8 cellular contexts compared by ENCODE assay signal in the genomic region with DNA sequence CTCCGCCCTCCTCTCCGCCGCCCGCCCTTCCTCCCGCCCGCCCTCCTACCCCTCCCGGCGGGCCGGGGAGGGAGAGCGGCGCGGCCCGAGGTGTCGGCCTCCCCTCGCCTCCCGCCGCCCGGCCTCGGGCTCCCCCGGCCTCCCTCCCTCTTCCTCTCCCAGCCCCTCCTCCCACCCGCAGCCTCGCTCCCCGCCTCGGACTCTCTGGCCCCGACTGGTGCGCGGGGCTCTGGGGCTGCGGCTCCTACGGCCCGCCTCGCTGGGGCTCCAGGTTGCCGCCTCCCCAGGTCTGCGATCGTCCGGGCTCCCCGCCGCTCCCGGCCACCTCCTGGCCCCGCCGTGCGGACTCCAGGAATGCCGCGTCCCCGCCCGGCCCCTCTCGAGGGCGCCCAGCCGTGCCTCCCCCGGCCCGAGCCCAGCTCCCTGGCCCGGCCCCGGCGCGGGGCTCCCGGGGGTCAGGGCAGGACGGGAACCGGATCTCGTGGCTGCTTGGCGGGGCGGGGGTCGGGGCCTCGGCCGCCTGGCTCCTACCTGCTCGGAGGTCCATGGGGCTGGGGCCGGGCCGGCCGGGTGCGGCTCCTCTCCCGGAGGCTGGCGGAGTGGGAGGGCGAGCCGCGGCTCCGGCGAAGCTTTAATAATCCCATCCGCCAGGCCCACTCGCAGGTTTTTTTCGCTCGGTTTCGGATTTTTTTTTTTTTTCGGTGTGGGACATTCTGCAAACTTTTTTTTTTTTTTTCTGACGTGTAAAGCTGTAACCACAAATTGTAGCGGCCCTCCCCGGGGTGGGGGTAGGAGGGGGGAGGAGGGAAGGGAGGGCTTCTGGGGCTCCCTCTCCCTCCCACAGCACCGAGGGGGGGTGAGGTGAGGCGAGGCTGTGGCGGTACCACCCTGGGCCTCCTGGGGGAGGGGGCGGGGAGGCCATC. TPM values are rescaled to one million over a fixed set of nuclear protein-coding genes. Genes with fewer than 3 reads are reported as not detected.
DNase-seq lines count a peak whose midpoint lies in the region; ATAC-seq and TF ChIP-seq lines count a peak whose summit lies in the region.

A gene (minus strand): TSS at position 606 of the 923 bp plus-strand sequence. CDS start 59 bp downstream, at position 547.

- peak in 2 of 3 experiments; percentile 56 to 58 for DNase-seq in NCI-H1417 (lab: John Stamatoyannopoulos, UW)
- no peak for DNase-seq in NCI-H1417 treated with DMSO at 0.1 percent for 48 hours (lab: John Stamatoyannopoulos, UW)
- peak; percentile 73 for DNase-seq in NCI-H69 (lab: John Stamatoyannopoulos, UW)
- DNase-seq in activated T-cell treated with anti-CD3 and anti-CD28 coated beads for 1 hour (ENCODE audit: low read depth) = peak; percentile 61
- no peak for DNase-seq in epithelial cell of proximal tubule (ENCODE audit: low read depth)
- peak; percentile 74 for DNase-seq in myocyte (ENCODE audit: low read depth)
- DNase-seq in thoracic aorta (ENCODE audit: low spot score) = no peak
- no peak for DNase-seq in NCI-H1092 (lab: John Stamatoyannopoulos, UW)

- TF ChIP-seq CTCF in epithelial cell of proximal tubule (conservative IDR thresholded peaks at IDR 0.05; ENCODE audit: low read depth, low read length) (no peak), thoracic aorta (IDR thresholded peaks at IDR 0.05) (no peak)

- H3K4me1 ChIP-seq in thoracic aorta (ENCODE audit: control insufficient read depth in 1 of 2, low read depth in 2 of 2) = peaks cover 23 to 39% of the 10 kb centered on the region in 2 donors

- no peaks in the 10 kb centered on the region for H3K9me3 ChIP-seq in thoracic aorta

- H3K27ac ChIP-seq in thoracic aorta = peak within 1 kb of the TSS; percentile 92 to 99

- no peaks in the 10 kb centered on the region for H3K27me3 ChIP-seq in thoracic aorta (replicated peaks; ENCODE audit: insufficient read depth)

- no peak for ATAC-seq in thoracic aorta (ENCODE audit: insufficient number of reproducible peaks, low FRiP score, low read depth)

- H3K36me3 ChIP-seq in thoracic aorta = no peaks in the 10 kb centered on the region

- H3K4me3 ChIP-seq in epithelial cell of proximal tubule (ENCODE audit: low read depth, low read length) (peak within 1 kb of the TSS; percentile 74), thoracic aorta (peak within 1 kb of the TSS; percentile 76)

RNA-seq across cellular contexts. Expression of the gene that starts here (rescaled TPM):
- total RNA-seq in epithelial cell of proximal tubule (23.8 and 44.6 TPM in 2 replicates), myocyte (3.3 and 6.8 TPM in 2 replicates), thoracic aorta (10 to 100 TPM; 27.1 to 38.1 TPM)
- 13.6 TPM for polyA plus RNA-seq in myocyte (2012)

Comparison
In these comparisons a context has a peak if more than half of its experiments do, and no peak if none do; other contexts are left out.
1. DNase-seq: peak in NCI-H1417 (2 of 3), NCI-H69 (single experiment), activated T-cell treated with anti-CD3 and anti-CD28 coated beads for 1 hour (single experiment) and myocyte (single experiment); none in NCI-H1417 treated with DMSO at 0.1 percent for 48 hours (single experiment), epithelial cell of proximal tubule (single experiment), thoracic aorta (single experiment) and NCI-H1092 (single experiment).